In the genomic region with DNA sequence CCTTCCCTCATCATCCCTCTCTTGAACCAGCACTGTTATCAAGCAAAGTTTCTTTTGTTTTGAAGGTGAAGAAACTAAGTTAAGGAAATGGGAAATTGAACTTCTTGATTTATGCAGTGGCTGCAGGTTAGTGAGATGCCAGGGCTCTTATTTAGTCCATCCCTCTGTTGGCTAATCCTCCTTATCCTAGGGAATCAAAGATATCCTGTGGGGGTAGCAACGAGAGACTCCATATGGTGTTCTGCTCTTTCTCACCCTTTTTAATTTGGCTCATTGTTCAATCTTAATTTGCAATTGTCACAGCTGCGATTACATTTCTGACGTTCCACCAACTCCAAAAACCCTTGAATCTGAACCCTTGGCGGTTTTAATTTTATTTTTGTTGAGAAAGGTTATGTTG, we compare ENCODE assay signal across 17 cellular contexts.
A peak's percentile ranks its signal among the peaks of the same experiment; 100 is the strongest.
DNase-seq lines count a peak whose midpoint lies in the region; ATAC-seq and TF ChIP-seq lines count a peak whose summit lies in the region.
"Had no signal": no experiment of that assay in that cellular context is flagged by ENCODE, and none has a peak within 500 bp of the region (broad histone marks: within the 10 kb centered on the region; RNA-seq: fewer than 3 reads in every experiment).

No MANE protein-coding gene starts in this region.

- peak; percentile 22 for DNase-seq in G401 (ENCODE audit: low spot score)
- peak; percentile 65 for DNase-seq in NCI-H524 treated with DMSO at 0.1 percent for 48 hours (lab: John Stamatoyannopoulos, UW)
- no peak for DNase-seq in dorsolateral prefrontal cortex
- DNase-seq in HEK293T (ENCODE audit: extremely low spot score): no peak
- DNase-seq in SIG-M5 treated with dmso at 0.1 percent for 504 hours (lab: John Stamatoyannopoulos, UW; ENCODE audit: unreplicated experiment): no peak
- no peak for DNase-seq in HuH-7 (ENCODE audit: low spot score)
- DNase-seq: CD4-positive, alpha-beta T cell; COR-L47; GF-D8; KBM-7; MM.1S; NCI-H1048; NCI-H1417 treated with DMSO at 0.1 percent for 48 hours; NCI-H187; NCI-H774; Peyer's patch had no signal

- H3K27ac ChIP-seq in dorsolateral prefrontal cortex: peak overlapping the region in 38 of 59 donors; percentile 21 to 80 (median 61)
- H3K27ac ChIP-seq: Peyer's patch had no signal

- intact Hi-C loops in dorsolateral prefrontal cortex (cut with DNase I): no loop called here

- CTCF ChIA-PET in HEK293T (lab: Yijun Ruan, JAX): no interaction called here

- in situ Hi-C loops in G401 (cut with HindIII; ENCODE audit: low sequenced_read_pairs): no loop called here

- TF ChIP-seq CTCF in dorsolateral prefrontal cortex (IDR thresholded peaks at IDR 0.05 in 54 of 56, conservative IDR thresholded peaks at IDR 0.05 in 2 of 56; ENCODE audit: low read depth in 1 of 56, partially characterized antibody in 56 of 56): no peak

- H3K27me3 ChIP-seq in dorsolateral prefrontal cortex: peaks cover 0 to 4% (median 0%) of the 10 kb centered on the region in 45 donors
- H3K27me3 ChIP-seq: Peyer's patch had no signal

- no peak for ATAC-seq in HG02938 (IDR thresholded peaks at IDR 0.05; ENCODE audit: unreplicated experiment)

- no peak overlapping the region for H3K4me3 ChIP-seq in dorsolateral prefrontal cortex
- H3K4me3 ChIP-seq: Peyer's patch had no signal

- POLR2A ChIA-PET in HEK293T (lab: Yijun Ruan, JAX): no interaction called here

TF ChIP-seq in HEK293T, 16 proteins besides CTCF, POLR2A, EP300 and RAD21:
- no peak for TF ChIP-seq HDGF (IDR thresholded peaks at IDR 0.05; ENCODE audit: borderline replicate concordance)
- TF ChIP-seq FOXA1 (IDR thresholded peaks at IDR 0.05): no peak
- TF ChIP-seq SP1 (IDR thresholded peaks at IDR 0.05): no peak
- TF ChIP-seq SUZ12 (IDR thresholded peaks at IDR 0.05): no peak
- no peak for TF ChIP-seq L3MBTL2 (conservative IDR thresholded peaks at IDR 0.05)
- no peak for TF ChIP-seq ARNT (IDR thresholded peaks at IDR 0.05)
- no peak for TF ChIP-seq CTBP1 (IDR thresholded peaks at IDR 0.05; ENCODE audit: borderline replicate concordance)
- TF ChIP-seq, protein P1, sequence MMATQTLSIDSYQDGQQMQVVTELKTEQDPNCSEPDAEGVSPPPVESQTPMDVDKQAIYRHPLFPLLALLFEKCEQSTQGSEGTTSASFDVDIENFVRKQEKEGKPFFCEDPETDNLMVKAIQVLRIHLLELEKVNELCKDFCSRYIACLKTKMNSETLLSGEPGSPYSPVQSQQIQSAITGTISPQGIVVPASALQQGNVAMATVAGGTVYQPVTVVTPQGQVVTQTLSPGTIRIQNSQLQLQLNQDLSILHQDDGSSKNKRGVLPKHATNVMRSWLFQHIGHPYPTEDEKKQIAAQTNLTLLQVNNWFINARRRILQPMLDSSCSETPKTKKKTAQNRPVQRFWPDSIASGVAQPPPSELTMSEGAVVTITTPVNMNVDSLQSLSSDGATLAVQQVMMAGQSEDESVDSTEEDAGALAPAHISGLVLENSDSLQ (IDR thresholded peaks at IDR 0.05): no peak
- no peak for TF ChIP-seq ZNF384 (IDR thresholded peaks at IDR 0.05)
- TF ChIP-seq FOXM1 (IDR thresholded peaks at IDR 0.05; ENCODE audit: borderline replicate concordance): no peak
- TF ChIP-seq NFRKB (IDR thresholded peaks at IDR 0.05): no peak
- no peak for TF ChIP-seq FOXK2 (IDR thresholded peaks at IDR 0.05)
- no peak for TF ChIP-seq ELF4 (IDR thresholded peaks at IDR 0.05)
- no peak for TF ChIP-seq LEF1 (IDR thresholded peaks at IDR 0.05; ENCODE audit: borderline replicate concordance)
- TF ChIP-seq TARDBP (IDR thresholded peaks at IDR 0.05): no peak
- no peak for TF ChIP-seq BHLHE40 (IDR thresholded peaks at IDR 0.05; ENCODE audit: borderline replicate concordance)

Comparison
In these comparisons a context has a peak if more than half of its experiments do, and no peak if none do; other contexts are left out.
1. DNase-seq: peak in G401 (single experiment) and NCI-H524 treated with DMSO at 0.1 percent for 48 hours (single experiment); none in dorsolateral prefrontal cortex (0 of 10), HEK293T (single experiment), SIG-M5 treated with dmso at 0.1 percent for 504 hours (single experiment) and HuH-7 (single experiment).